ENCODE assay signal across 10 cellular contexts in genomic region chr7:21617916-21618390, GRCh38.
A peak's percentile ranks its signal among the peaks of the same experiment; 100 is the strongest.
DNase-seq lines count a peak whose midpoint lies in the region; ATAC-seq and TF ChIP-seq lines count a peak whose summit lies in the region.
"Had no signal": no experiment of that assay in that cellular context is flagged by ENCODE, and none has a peak within 500 bp of the region (broad histone marks: within the 10 kb centered on the region; RNA-seq: fewer than 3 reads in every experiment).

No MANE protein-coding gene starts in this region.

- H3K9me3 Mint-ChIP-seq in progenitor cell of endocrine pancreas (ENCODE audit: low read depth): no peaks in the 10 kb centered on the region

- H3K4me1 ChIP-seq in foreskin keratinocyte: no peaks in the 10 kb centered on the region

- no peak overlapping the region for H3K27ac Mint-ChIP-seq in progenitor cell of endocrine pancreas

- no peak overlapping the region for H3K4me3 Mint-ChIP-seq in progenitor cell of endocrine pancreas (ENCODE audit: low read depth)

- TF ChIP-seq CTCF in foreskin keratinocyte (conservative IDR thresholded peaks at IDR 0.05): no peak
- TF ChIP-seq CTCF in progenitor cell of endocrine pancreas (IDR thresholded peaks at IDR 0.05; ENCODE audit: unreplicated experiment): no peak

- no peaks in the 10 kb centered on the region for H3K27me3 ChIP-seq in foreskin keratinocyte

- DNase-seq in EH (ENCODE audit: low read depth): peak; percentile 96
- peak; percentile 95 for DNase-seq in RPMI7951 (ENCODE audit: low read depth)
- DNase-seq in foreskin keratinocyte: peak; percentile 58 to 75
- peak; percentile 10 for DNase-seq in pulmonary artery endothelial cell (ENCODE audit: low read depth, low spot score)
- DNase-seq in activated CD8-positive, alpha-beta memory T cell treated with anti-CD3 and anti-CD28 coated beads, Interleukin-2, amount 50 U/mL, for 48 hours: no peak
- DNase-seq in progenitor cell of endocrine pancreas (ENCODE audit: low spot score, unreplicated experiment): no peak
- DNase-seq in activated T-cell treated with anti-CD3 and anti-CD28 coated beads for 4 hours: no peak
- DNase-seq: DND-41, NCI-H510A had no signal

- ATAC-seq in foreskin keratinocyte: peak; percentile 70
- no peak for ATAC-seq in HG03432 (IDR thresholded peaks at IDR 0.05; ENCODE audit: unreplicated experiment)

- H3K36me3 Mint-ChIP-seq in progenitor cell of endocrine pancreas (ENCODE audit: insufficient read depth): no peaks in the 10 kb centered on the region

- H3K27me3 Mint-ChIP-seq in progenitor cell of endocrine pancreas: no peaks in the 10 kb centered on the region

- peaks cover 7% of the 10 kb centered on the region for H3K4me1 Mint-ChIP-seq in progenitor cell of endocrine pancreas (ENCODE audit: low read depth)

- no peak overlapping the region for H3K27ac ChIP-seq in foreskin keratinocyte

Comparison
In these comparisons a context has a peak if more than half of its experiments do, and no peak if none do; other contexts are left out.
1. DNase-seq: peak in EH (single experiment), RPMI7951 (single experiment), foreskin keratinocyte (2 of 2) and pulmonary artery endothelial cell (single experiment); none in activated CD8-positive, alpha-beta memory T cell treated with anti-CD3 and anti-CD28 coated beads, Interleukin-2, amount 50 U/mL, for 48 hours (single experiment), progenitor cell of endocrine pancreas (single experiment) and activated T-cell treated with anti-CD3 and anti-CD28 coated beads for 4 hours (single experiment).